ENCODE assay signal across 8 cellular contexts in the genomic region with DNA sequence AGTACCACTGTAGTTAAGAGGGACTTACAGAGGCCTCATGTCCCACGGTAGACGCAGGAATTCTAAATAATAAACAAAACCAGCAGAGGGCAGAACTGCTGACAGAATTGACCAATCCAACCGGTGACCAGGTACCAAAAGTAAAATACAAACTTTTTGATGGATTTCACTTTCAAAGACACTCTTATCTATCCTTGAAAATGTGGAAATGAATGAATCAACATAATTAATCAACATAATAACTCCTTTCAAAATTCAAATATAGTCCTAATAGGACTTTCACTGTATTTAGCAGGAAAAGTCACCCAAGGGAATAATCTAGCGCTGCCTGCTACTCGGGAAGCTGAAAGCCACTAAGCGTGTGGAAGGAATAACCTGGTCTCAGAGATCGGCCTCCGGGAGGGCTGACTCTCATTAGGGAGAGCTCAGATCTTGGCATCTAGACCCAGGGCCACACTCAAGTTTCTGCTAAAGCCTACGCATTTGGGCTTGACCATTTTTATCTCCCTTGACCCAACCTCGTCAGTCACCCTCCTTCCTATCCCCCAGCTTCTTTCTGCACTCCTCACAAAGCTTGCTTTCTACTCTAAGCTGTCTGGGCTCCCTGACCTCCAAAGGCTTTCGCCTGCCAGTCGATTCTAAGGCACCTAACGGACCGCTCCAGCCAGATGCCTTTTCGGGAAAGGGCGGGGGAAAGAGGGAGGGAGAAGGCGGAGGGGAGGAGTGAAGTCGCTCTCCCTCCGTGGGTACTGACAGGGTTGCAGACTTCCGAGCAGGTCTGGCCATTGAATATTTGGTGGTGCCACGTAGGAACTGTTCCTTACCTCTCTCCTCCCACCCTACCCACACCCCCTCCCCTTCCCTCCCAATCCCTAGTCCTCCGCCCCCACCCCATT. TPM values are rescaled to one million over a fixed set of nuclear protein-coding genes. Genes with fewer than 3 reads are reported as not detected.
DNase-seq lines count a peak whose midpoint lies in the region; ATAC-seq, FAIRE-seq and TF ChIP-seq lines count a peak whose summit lies in the region.

No MANE protein-coding gene starts in this region.

- BruUV-seq in HepG2 (replicated peaks; lab: Mats Ljungman, UMichigan) = no TSS peak

- H3K27ac ChIP-seq in coronary artery (no peak overlapping the region), HepG2 (ENCODE audit: extremely low read length, insufficient read depth, low read length) (no peak overlapping the region), thyroid gland (no peak overlapping the region)

- H2AFZ ChIP-seq in HepG2 (ENCODE audit: low read length) = no peak overlapping the region

- peak; percentile 46 for FAIRE-seq in HepG2 (lab: Jason Lieb, UNC)

- POLR2A ChIA-PET in HepG2 (lab: Yijun Ruan, JAX) = no interaction called here

- peak; percentile 24 for TF ChIP-seq CTCF in coronary artery (IDR thresholded peaks at IDR 0.05)
- TF ChIP-seq CTCF in HepG2 (CRISPR knock-in tag; IDR thresholded peaks at IDR 0.05) = peak; percentile 48
- peak in 5 of 6 experiments; percentile 19 to 60 (median 45) for TF ChIP-seq CTCF in thyroid gland (IDR thresholded peaks at IDR 0.05)

- DNase-seq in Caki2 (ENCODE audit: low read depth) (peak; percentile 44), NCI-H774 (lab: John Stamatoyannopoulos, UW) (peak; percentile 37), coronary artery (ENCODE audit: low spot score) (no peak), HepG2 (ENCODE audit: low spot score) (peak; percentile 24), thyroid gland (peak; percentile 34 to 42)
- no peak for DNase-seq in activated CD8-positive, alpha-beta memory T cell treated with anti-CD3 and anti-CD28 coated beads, Interleukin-2, amount 50 U/mL, for 4 hours

- no peak for TF ChIP-seq RAD21 in HepG2 (CRISPR knock-in tag; IDR thresholded peaks at IDR 0.05)

- no peaks in the 10 kb centered on the region for H3K36me3 ChIP-seq in HepG2 (replicated peaks in 1 of 2; ENCODE audit: control insufficient read depth in 1 of 2, insufficient read depth in 2 of 2, low read length in 2 of 2)
- no peaks in the 10 kb centered on the region for H3K36me3 ChIP-seq in thyroid gland

- TF ChIP-seq POLR2A in HepG2 (IDR thresholded peaks at IDR 0.05; ENCODE audit: insufficient read depth in 1 of 2, low read depth in 2 of 2, low read length in 2 of 2) = no peak
- no peak for TF ChIP-seq POLR2A in thyroid gland (IDR thresholded peaks at IDR 0.05)

- H3K4me3 ChIP-seq in coronary artery = peak overlapping the region; percentile 69
- H3K4me3 ChIP-seq in HepG2 (replicated peaks in 1 of 3; ENCODE audit: insufficient read depth in 1 of 3, low read depth in 2 of 3, low read length in 3 of 3) = no peak overlapping the region
- peak overlapping the region in 2 of 3 donors; percentile 12 to 15 for H3K4me3 ChIP-seq in thyroid gland (replicated peaks in 1 of 3)

- H3K27me3 ChIP-seq in HepG2 (ENCODE audit: control insufficient read depth in 1 of 2, insufficient read depth in 2 of 2, low read length in 2 of 2) (peaks cover 0 to 13% of the 10 kb centered on the region in 2 experiments; a peak in 1 of 5 replicates), thyroid gland (no peaks in the 10 kb centered on the region)

- no peaks in the 10 kb centered on the region for H4K20me1 ChIP-seq in HepG2 (ENCODE audit: insufficient read depth, low read length)

- no peaks in the 10 kb centered on the region for H3K79me2 ChIP-seq in HepG2 (ENCODE audit: insufficient read depth, low read length)

- ATAC-seq in GM19025 (IDR thresholded peaks at IDR 0.05; ENCODE audit: low read depth, unreplicated experiment) (peak; percentile 56), HG03139 (IDR thresholded peaks at IDR 0.05; ENCODE audit: unreplicated experiment) (peak; percentile 71), HepG2 (peak; percentile 87)

- in situ Hi-C loops in Caki2 (cut with HindIII; ENCODE audit: low pct_unique_long_range_greater_than_20kb, low sequenced_read_pairs) = no loop called here
- in situ Hi-C loops in HepG2 (cut with HindIII; ENCODE audit: extremely low pct_ligation_motif_present, low pct_unique_long_range_greater_than_20kb) = loop anchor here (10.0 kb wide), 1 partner anchor 348 kb away; no protein-coding TSS in a partner anchor

- peaks cover 9% of the 10 kb centered on the region; the same call in 1 of the 2 replicates for H3K4me1 ChIP-seq in HepG2 (ENCODE audit: insufficient read depth, low read length)
- H3K4me1 ChIP-seq in thyroid gland = peaks cover 4 to 11% of the 10 kb centered on the region in 2 donors

- intact Hi-C loops in HepG2 (cut with micrococcal nuclease; ENCODE audit: unreplicated experiment) = loop anchor here (1.0 kb wide), 2 partner anchors 355 to 409 kb away; no protein-coding TSS in a partner anchor
- intact Hi-C loops in thyroid gland (cut with DNase I) = no loop called here

- 23% methylated on average over 22 of the region's 22 CpGs for WGBS in HepG2 (ENCODE audit: low lambda C conversion rate)
- 2% methylated on average over 22 of the region's 22 CpGs for WGBS in thyroid gland, 2 donors

- no peak overlapping the region for H3K9ac ChIP-seq in HepG2 (ENCODE audit: insufficient read depth, low read depth, low read length)

- CTCF ChIA-PET in HepG2 (lab: Yijun Ruan, JAX; ENCODE audit: low intra/inter-chr PET ratio, low total read pairs) = interaction anchor here (1.3 to 2.1 kb wide), 2 partner anchors 355 to 408 kb away, joined by 8 to 10 read pairs; no protein-coding TSS in a partner anchor

- no peak overlapping the region for H3K4me2 ChIP-seq in HepG2 (ENCODE audit: low read depth, low read length)

- no peak for TF ChIP-seq EP300 in HepG2 (IDR thresholded peaks at IDR 0.05; ENCODE audit: low read depth in 2 of 2, low read length in 2 of 2)
- TF ChIP-seq EP300 in HepG2 (CRISPR knock-in tag; IDR thresholded peaks at IDR 0.05; ENCODE audit: borderline replicate concordance) = no peak

- H3K9me3 ChIP-seq in HepG2 (ENCODE audit: low read length) = no peaks in the 10 kb centered on the region
- no peaks in the 10 kb centered on the region for H3K9me3 ChIP-seq in thyroid gland

TF ChIP-seq in HepG2, 621 proteins besides CTCF, POLR2A, EP300 and RAD21:
- TF ChIP-seq ZNF230 (CRISPR knock-in tag; IDR thresholded peaks at IDR 0.05) (no peak), STAG1 (CRISPR knock-in tag; IDR thresholded peaks at IDR 0.05) (peak; percentile 32; the same call in 1 of the 2 replicates), ZNF329 (CRISPR knock-in tag; IDR thresholded peaks at IDR 0.05; ENCODE audit: low read depth) (no peak), HNRNPK (IDR thresholded peaks at IDR 0.05; ENCODE audit: low read depth, low read length, poor library complexity, severe bottlenecking) (peak; percentile 20), ZBTB3 (CRISPR knock-in tag; IDR thresholded peaks at IDR 0.05; ENCODE audit: borderline replicate concordance, low read depth) (no peak), SMC3 (IDR thresholded peaks at IDR 0.05; ENCODE audit: low read length) (peak; percentile 32)

RNA-seq across cellular contexts. Expression of a gene that starts 1.6 kb away (rescaled TPM):
- 1.0 TPM in 1 of 2 replicates, not detected in the other for total RNA-seq in Caki2 (2014; rRNA removed; shearing (Covaris generic); ENCODE audit: low replicate concordance)
- total RNA-seq in HepG2 (2016; rRNA removed; fragmentation: Illumina TruSeq; extraction: Trizol) = not detected in 2 replicates
- not detected in 2 replicates for total RNA-seq in HepG2 (2016; cell fraction: cytosol; rRNA removed; fragmentation: Illumina TruSeq; extraction: Trizol; ENCODE audit: low read depth)
- total RNA-seq in HepG2 (2016; cell fraction: insoluble cytoplasmic fraction; rRNA removed; fragmentation: Illumina TruSeq; extraction: Trizol) = not detected in 2 replicates
- total RNA-seq in HepG2 (2016; cell fraction: membrane; rRNA removed; fragmentation: Illumina TruSeq; extraction: Trizol) = not detected in 2 replicates
- not detected in 2 replicates for total RNA-seq in HepG2 (2016; cell fraction: nucleus; rRNA removed; fragmentation: Illumina TruSeq; extraction: Trizol)
- polyA plus RNA-seq in HepG2 (2011; rRNA removed) = not detected in 2 replicates
- not detected in 2 replicates for polyA plus RNA-seq in HepG2 (2011; cell fraction: cytosol; rRNA removed)
- not detected in 2 replicates for polyA plus RNA-seq in HepG2 (2011; cell fraction: nucleus; rRNA removed)
- polyA plus RNA-seq in HepG2 (2012) = not detected in 2 replicates
- polyA plus RNA-seq in HepG2 (2016; cell fraction: cytosol; fragmentation: Illumina TruSeq; extraction: Trizol; ENCODE audit: low read depth) = not detected in 2 replicates
- not detected in 2 replicates for polyA plus RNA-seq in HepG2 (2016; cell fraction: insoluble cytoplasmic fraction; fragmentation: Illumina TruSeq; extraction: Trizol; ENCODE audit: low read depth)
- polyA plus RNA-seq in HepG2 (2016; cell fraction: membrane; fragmentation: Illumina TruSeq; extraction: Trizol; ENCODE audit: low read depth) = not detected in 2 replicates
- not detected in 2 replicates for polyA plus RNA-seq in HepG2 (2016; cell fraction: nucleus; fragmentation: Illumina TruSeq; extraction: Trizol; ENCODE audit: insufficient read depth, low read depth)
- polyA minus RNA-seq in HepG2 (2011; rRNA and poly(A)+ RNA removed; ENCODE audit: low replicate concordance) = not detected in 2 replicates
- not detected in 2 replicates for polyA minus RNA-seq in HepG2 (2011; cell fraction: cytosol; rRNA and poly(A)+ RNA removed)
- not detected in 2 replicates for polyA minus RNA-seq in HepG2 (2011; cell fraction: nucleus; rRNA and poly(A)+ RNA removed)
- 1 to 10 TPM in 1 of 4 donors, under 1 TPM in 3; 0.27 to 1.3 (median 0.60) TPM for total RNA-seq in thyroid gland

Comparison
In these comparisons a context has a peak if more than half of its experiments do, and no peak if none do; other contexts are left out.
1. DNase-seq: peak in Caki2 (single experiment), NCI-H774 (single experiment), HepG2 (single experiment) and thyroid gland (2 of 2); none in coronary artery (single experiment) and activated CD8-positive, alpha-beta memory T cell treated with anti-CD3 and anti-CD28 coated beads, Interleukin-2, amount 50 U/mL, for 4 hours (single experiment).
2. H3K4me3 ChIP-seq: peak in coronary artery (single experiment) and thyroid gland (2 of 3); none in HepG2 (0 of 3).
3. Peak in every context shown above with its lines, with median percentiles within 50 percentile points of each other: ATAC-seq and CTCF ChIP-seq.